Comparison of ENCODE assay signal across 1 cellular context in the genomic region with DNA sequence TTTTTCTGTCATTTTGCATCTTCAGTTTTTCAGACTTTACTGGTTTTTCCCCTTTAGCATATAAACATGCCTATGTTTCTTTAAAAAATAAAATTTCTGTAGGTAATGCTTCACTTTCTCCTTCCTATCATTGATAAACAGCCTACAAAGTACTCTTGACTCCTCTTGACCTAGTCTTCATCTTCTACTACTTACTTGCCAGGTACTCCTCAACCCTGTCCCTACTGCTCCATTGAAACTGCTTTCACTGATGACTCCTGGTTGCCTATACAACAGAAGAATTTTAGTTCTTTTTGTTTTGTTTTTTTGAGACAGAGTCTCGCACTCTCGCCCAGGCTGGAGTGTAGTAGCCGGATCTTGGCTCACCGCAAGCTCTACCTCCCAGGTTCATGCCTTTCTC.
TF ChIP-seq lines count a peak whose summit lies in the region.

No MANE protein-coding gene starts in this region.

TF ChIP-seq in GM23338, 12 proteins besides CTCF, POLR2A, EP300 and RAD21 (continued from another document):
- no peak for TF ChIP-seq REST (IDR thresholded peaks at IDR 0.05; ENCODE audit: unreplicated experiment)
- TF ChIP-seq NANOG (IDR thresholded peaks at IDR 0.05; ENCODE audit: borderline replicate concordance): no peak
- TF ChIP-seq ZNF331 (CRISPR knock-in tag; IDR thresholded peaks at IDR 0.05; ENCODE audit: low read depth): no peak
- TF ChIP-seq, protein P1, sequence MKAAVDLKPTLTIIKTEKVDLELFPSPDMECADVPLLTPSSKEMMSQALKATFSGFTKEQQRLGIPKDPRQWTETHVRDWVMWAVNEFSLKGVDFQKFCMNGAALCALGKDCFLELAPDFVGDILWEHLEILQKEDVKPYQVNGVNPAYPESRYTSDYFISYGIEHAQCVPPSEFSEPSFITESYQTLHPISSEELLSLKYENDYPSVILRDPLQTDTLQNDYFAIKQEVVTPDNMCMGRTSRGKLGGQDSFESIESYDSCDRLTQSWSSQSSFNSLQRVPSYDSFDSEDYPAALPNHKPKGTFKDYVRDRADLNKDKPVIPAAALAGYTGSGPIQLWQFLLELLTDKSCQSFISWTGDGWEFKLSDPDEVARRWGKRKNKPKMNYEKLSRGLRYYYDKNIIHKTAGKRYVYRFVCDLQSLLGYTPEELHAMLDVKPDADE (IDR thresholded peaks at IDR 0.05): no peak
- no peak for TF ChIP-seq JUNB (IDR thresholded peaks at IDR 0.05; ENCODE audit: unreplicated experiment)
- TF ChIP-seq EZH2 (IDR thresholded peaks at IDR 0.05; ENCODE audit: low read depth, unreplicated experiment): no peak
- no peak for TF ChIP-seq POLR2AphosphoS5 (IDR thresholded peaks at IDR 0.05; ENCODE audit: low read depth)
- no peak for TF ChIP-seq ZNF462 (CRISPR knock-in tag; IDR thresholded peaks at IDR 0.05)
- TF ChIP-seq ZNF114 (CRISPR knock-in tag; IDR thresholded peaks at IDR 0.05): no peak
- TF ChIP-seq CREB1 (CRISPR knock-in tag; IDR thresholded peaks at IDR 0.05; ENCODE audit: low read depth): no peak
